8 cellular contexts compared by ENCODE assay signal in genomic region chr11:117096973-117097566, GRCh38. TPM values are rescaled to one million over a fixed set of nuclear protein-coding genes. Genes with fewer than 3 reads are reported as not detected.
DNase-seq lines count a peak whose midpoint lies in the region; ATAC-seq and TF ChIP-seq lines count a peak whose summit lies in the region.

No MANE protein-coding gene starts in this region.

- CTCF ChIA-PET in AG04450 (lab: Charles Lee), result interaction anchor here (0.6 to 5.5 kb wide), 6 partner anchors 8 to 232 kb away, joined by 3 to 54 read pairs (median 4); no protein-coding TSS in a partner anchor

- peaks cover 39% of the 10 kb centered on the region for H3K36me3 Mint-ChIP-seq in central memory CD8-positive, alpha-beta T cell (ENCODE audit: insufficient read depth)

- POLR2A ChIA-PET in AG04450 (lab: Yijun Ruan, JAX), result interaction anchor here (0.7 kb wide), 1 partner anchor 75 kb away, joined by 6 read pairs; no protein-coding TSS in a partner anchor

- H3K27me3 ChIP-seq in AG04450 (ENCODE audit: control insufficient read depth, insufficient read depth, low read length) (no peaks in the 10 kb centered on the region), muscle layer of duodenum (ENCODE audit: low read depth, low read length) (no peaks in the 10 kb centered on the region)

- peaks cover 68% of the 10 kb centered on the region for H3K4me1 Mint-ChIP-seq in central memory CD8-positive, alpha-beta T cell

- no peak for TF ChIP-seq CTCF in AG04450 (IDR thresholded peaks at IDR 0.05; ENCODE audit: low read depth, low read length)

- no peak for ATAC-seq in central memory CD8-positive, alpha-beta T cell (replicated peaks; ENCODE audit: extremely low read depth, poor library complexity, severe bottlenecking)
- ATAC-seq in HG02610 (IDR thresholded peaks at IDR 0.05; ENCODE audit: unreplicated experiment) (no peak), left colon (no peak)

- in situ Hi-C loops in KBM-7 (cut with MboI; ENCODE audit: low pct_unique_long_range_greater_than_20kb, low sequenced_read_pairs), result loop anchor here (25.0 kb wide), 1 partner anchor 210 kb away; no protein-coding TSS in a partner anchor

- H3K9me3 Mint-ChIP-seq in central memory CD8-positive, alpha-beta T cell, result peaks cover 4% of the 10 kb centered on the region

- H3K27me3 Mint-ChIP-seq in central memory CD8-positive, alpha-beta T cell, result no peaks in the 10 kb centered on the region

- H3K27ac ChIP-seq in AG04450 (ENCODE audit: low read depth, low read length), result no peak overlapping the region
- peak overlapping the region; percentile 85 for H3K27ac ChIP-seq in muscle layer of duodenum (ENCODE audit: low read length)

- DNase-seq in AG04450 (ENCODE audit: low read depth, low spot score), result no peak
- peak; percentile 30 for DNase-seq in KBM-7
- DNase-seq in central memory CD8-positive, alpha-beta T cell (ENCODE audit: low spot score in 2 of 2), result no peak
- no peak for DNase-seq in islet precursor cell
- DNase-seq in cerebellum (ENCODE audit: low spot score), result no peak
- DNase-seq in left colon, result no peak

- H3K4me3 ChIP-seq in AG04450 (ENCODE audit: low read depth, low read length) (peak overlapping the region; percentile 78), muscle layer of duodenum (ENCODE audit: low read depth in 1 of 2, low read length in 2 of 2) (peak overlapping the region; percentile 77 to 88)

- peak overlapping the region; percentile 99 for H3K27ac Mint-ChIP-seq in central memory CD8-positive, alpha-beta T cell (ENCODE audit: low read depth)

- H3K9me3 ChIP-seq in AG04450 (ENCODE audit: control insufficient read depth, insufficient read depth, low read length) (no peaks in the 10 kb centered on the region), muscle layer of duodenum (ENCODE audit: control insufficient read depth in 1 of 2, low read length in 2 of 2) (no peaks in the 10 kb centered on the region)

- H3K4me1 ChIP-seq in muscle layer of duodenum (ENCODE audit: control insufficient read depth in 1 of 2, insufficient read depth in 2 of 2, low read length in 2 of 2), result peaks cover 26 to 43% of the 10 kb centered on the region in 2 donors

- intact Hi-C loops in left colon (cut with DNase I, micrococcal nuclease), result loop anchor here in 1 of 2 donors (5.0 kb wide), 1 partner anchor 130 kb away; no protein-coding TSS in a partner anchor

- peaks cover 0 to 11% of the 10 kb centered on the region in 2 donors for H3K36me3 ChIP-seq in muscle layer of duodenum (ENCODE audit: control insufficient read depth in 1 of 2, insufficient read depth in 2 of 2, low read length in 2 of 2)

- peak overlapping the region; percentile 88 for H3K4me3 Mint-ChIP-seq in central memory CD8-positive, alpha-beta T cell

RNA-seq across cellular contexts. Expression of gene SIK3, which starts 1.2 kb away (rescaled TPM):
- polyA plus RNA-seq in AG04450 (2011; rRNA removed), result 9.0 and 12.6 TPM in 2 replicates
- polyA minus RNA-seq in AG04450 (2011; rRNA and poly(A)+ RNA removed), result 23.3 and 28.3 TPM in 2 replicates
- total RNA-seq in cerebellum (36.6 TPM), left colon (10 to 100 TPM; 35.3 to 39.0 TPM)

RNA-seq across cellular contexts. Expression of gene PAFAH1B2, which starts 47.0 kb away (rescaled TPM):
- 46.1 and 48.8 TPM in 2 replicates for polyA plus RNA-seq in AG04450 (2011; rRNA removed)
- polyA minus RNA-seq in AG04450 (2011; rRNA and poly(A)+ RNA removed), result 171 and 207 TPM in 2 replicates
- total RNA-seq in cerebellum (135 TPM), left colon (10 to 100 TPM; 74.0 to 75.5 TPM)
